In the genomic region with DNA sequence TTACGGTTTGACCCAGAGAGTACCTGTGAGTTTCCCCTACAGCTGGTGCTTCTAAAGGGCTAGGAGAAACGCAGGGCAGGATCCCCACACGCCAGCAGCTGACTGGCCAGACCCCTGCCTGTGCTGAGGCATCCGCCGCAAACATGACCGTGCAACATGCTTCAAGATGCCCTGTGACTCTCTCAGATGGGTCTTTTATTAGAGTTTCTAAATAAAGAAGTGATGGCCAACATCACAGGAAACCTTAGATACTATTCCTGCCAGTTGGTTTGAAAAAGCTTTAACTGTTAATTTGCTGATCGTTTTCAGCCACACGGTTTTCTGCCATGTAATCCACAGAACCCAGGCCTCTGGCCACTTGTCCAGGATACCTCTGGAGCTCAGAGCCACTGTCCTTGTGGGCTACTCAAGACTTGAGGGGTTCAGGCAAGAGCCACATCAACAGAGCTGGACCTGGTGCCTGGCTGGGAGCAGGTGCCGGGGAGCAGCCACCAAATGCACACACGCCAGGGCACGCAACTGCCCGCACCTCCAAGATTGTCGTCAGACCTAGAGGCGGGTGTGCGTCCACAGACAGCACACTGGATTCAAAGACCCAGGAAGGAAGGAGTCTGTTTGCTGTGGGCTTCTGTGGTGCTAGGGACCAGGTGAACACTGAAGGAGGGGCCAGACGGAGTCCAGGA, we compare ENCODE assay signal across 15 cellular contexts.
DNase-seq lines count a peak whose midpoint lies in the region; ATAC-seq, FAIRE-seq and TF ChIP-seq lines count a peak whose summit lies in the region.
"Had no signal": no experiment of that assay in that cellular context is flagged by ENCODE, and none has a peak within 500 bp of the region (broad histone marks: within the 10 kb centered on the region; RNA-seq: fewer than 3 reads in every experiment).

No MANE protein-coding gene starts in this region.

- H2AFZ ChIP-seq in H9 (ENCODE audit: low read length), result no peak overlapping the region

- intact Hi-C loops in right cardiac atrium (cut with DNase I), result loop anchor here in 3 of 4 donors (5.0 to 10.0 kb wide), 2 partner anchors 151 to 159 kb away; partner anchors contain the start of gene ANKRD11 (in 1 of the 3)
- intact Hi-C loops in psoas muscle (cut with DNase I), result loop anchor here in 1 of 2 donors (1.0 kb wide), 1 partner anchor 171 kb away; no protein-coding TSS in a partner anchor
- intact Hi-C loops in activated T-helper 1 cell treated with anti-CD3 and anti-CD28 coated beads, Interleukin-12 subunit alpha, Interleukin-12 subunit beta, Interleukin-2, Interleukin-4 antibody, amounts not matched to agents 30 ng/mL and 10 ng/mL and 1 ng/mL, durations not matched to agents 14 hours and 24 hours and 36 hours (cut with micrococcal nuclease), result no loop called here

- no peak overlapping the region for H2AK5ac ChIP-seq in H9 (ENCODE audit: insufficient read length, low read length)

- H3K14ac ChIP-seq in H9 (ENCODE audit: insufficient read depth, low read length), result no peak overlapping the region

- H3K27me3 ChIP-seq in H9 (ENCODE audit: insufficient read depth, low read length), result no peaks in the 10 kb centered on the region
- no peaks in the 10 kb centered on the region for H3K27me3 ChIP-seq in right cardiac atrium (ENCODE audit: control insufficient read depth, insufficient read depth)
- H3K27me3 ChIP-seq in psoas muscle (ENCODE audit: insufficient read depth in 3 of 3, low read length in 2 of 3), result no peaks in the 10 kb centered on the region

- no peak for ATAC-seq in activated naive CD8-positive, alpha-beta T cell treated with anti-CD3 and anti-CD28 coated beads, Interleukin-2, amount 50 U/mL, for 24 hours
- ATAC-seq in right cardiac atrium (peak; percentile 12 to 14), psoas muscle (peak; percentile 74 to 85 (median 84)), HG02852 (IDR thresholded peaks at IDR 0.05; ENCODE audit: unreplicated experiment) (no peak)
- ATAC-seq: effector memory CD8-positive, alpha-beta T cell; stimulated activated naive CD8-positive, alpha-beta T cell treated with anti-CD3 and anti-CD28 coated beads, Interleukin-15, Interleukin-2, amounts not matched to agents 100 U/mL and 50 U/mL, for 24 hours had no signal

- no CpG with 5 or more reads among the region's 16 CpGs for WGBS in H9 (ENCODE audit: extremely low coverage, insufficient read length, low lambda C conversion rate)
- WGBS in right cardiac atrium, result 61% methylated on average over 16 of the region's 16 CpGs
- WGBS in psoas muscle, 3 donors, result 20 to 42% (median 21%) methylated on average over 16 of the region's 16 CpGs

- no peak for TF ChIP-seq CTCF in H9 (conservative IDR thresholded peaks at IDR 0.05)
- TF ChIP-seq CTCF in psoas muscle (IDR thresholded peaks at IDR 0.05), result no peak

- no peaks in the 10 kb centered on the region; a peak in 2 of 7 replicates for H3K36me3 Mint-ChIP-seq in H9 (ENCODE audit: insufficient read depth in 1 of 3, low read depth in 3 of 3)
- H3K36me3 Mint-ChIP-seq in activated naive CD8-positive, alpha-beta T cell treated with anti-CD3 and anti-CD28 coated beads, Interleukin-2, amount 50 U/mL, for 24 hours (ENCODE audit: low read depth), result peaks cover 4% of the 10 kb centered on the region
- H3K36me3 Mint-ChIP-seq in activated T-helper 1 cell treated with anti-CD3 and anti-CD28 coated beads, Interleukin-12 subunit alpha, Interleukin-12 subunit beta, Interleukin-2, Interleukin-4 antibody, amounts not matched to agents 30 ng/mL and 10 ng/mL and 1 ng/mL, durations not matched to agents 14 hours and 24 hours and 36 hours (ENCODE audit: low read depth), result peaks cover 4% of the 10 kb centered on the region

- no peak overlapping the region for H2BK12ac ChIP-seq in H9 (ENCODE audit: insufficient read length, low read depth, low read length)

- no peak overlapping the region for H2BK5ac ChIP-seq in H9 (ENCODE audit: insufficient read length, low read length)

- TF ChIP-seq POLR2A in GM12891 (IDR thresholded peaks at IDR 0.05; ENCODE audit: low read depth, low read length), result no peak

- no peaks in the 10 kb centered on the region for H3K9me3 ChIP-seq in H9 (ENCODE audit: control insufficient read depth, low read depth, low read length)
- H3K9me3 ChIP-seq in right cardiac atrium (ENCODE audit: control insufficient read depth, low read length), result no peaks in the 10 kb centered on the region
- H3K9me3 ChIP-seq in psoas muscle, result no peaks in the 10 kb centered on the region
- H3K9me3 ChIP-seq: prostate gland had no signal

- H3K4me1 ChIP-seq in H9 (ENCODE audit: insufficient read depth, low read length) (no peaks in the 10 kb centered on the region; the same call in 1 of the 2 replicates), right cardiac atrium (ENCODE audit: control insufficient read depth, insufficient read depth, low read length) (peaks cover 23% of the 10 kb centered on the region), psoas muscle (peaks cover 81% of the 10 kb centered on the region)

- no peaks in the 10 kb centered on the region for H3K23me2 ChIP-seq in H9 (ENCODE audit: insufficient read length, low read depth, low read length, poor library complexity, severe bottlenecking)

- H3K18ac ChIP-seq in H9 (ENCODE audit: insufficient read length, low read depth, low read length), result no peak overlapping the region

- FAIRE-seq in GM12891 (lab: Jason Lieb, UNC), result no peak

- H2BK20ac ChIP-seq in H9 (ENCODE audit: low read depth, low read length, poor library complexity, severe bottlenecking), result no peak overlapping the region

- no peak overlapping the region for H3T11ph ChIP-seq in H9 (ENCODE audit: low read length)

- H3K56ac ChIP-seq in H9 (ENCODE audit: insufficient read length, low read depth, low read length), result no peak overlapping the region

- no peak overlapping the region for H3K23ac ChIP-seq in H9 (ENCODE audit: insufficient read length, low read depth, low read length)

- H2BK120ac ChIP-seq in H9 (ENCODE audit: low read depth, low read length, poor library complexity, severe bottlenecking), result no peak overlapping the region

- H3K4me3 Mint-ChIP-seq in H9, result no peak overlapping the region
- H3K4me3 Mint-ChIP-seq in activated naive CD8-positive, alpha-beta T cell treated with anti-CD3 and anti-CD28 coated beads, Interleukin-2, amount 50 U/mL, for 24 hours, result no peak overlapping the region
- H3K4me3 Mint-ChIP-seq in activated T-helper 1 cell treated with anti-CD3 and anti-CD28 coated beads, Interleukin-12 subunit alpha, Interleukin-12 subunit beta, Interleukin-2, Interleukin-4 antibody, amounts not matched to agents 30 ng/mL and 10 ng/mL and 1 ng/mL, durations not matched to agents 14 hours and 24 hours and 36 hours, result no peak overlapping the region

- H3K27ac Mint-ChIP-seq in H9, result peak overlapping the region in 2 of 3 experiments; percentile 67 to 93; a peak in 4 of 7 replicates
- H3K27ac Mint-ChIP-seq in activated naive CD8-positive, alpha-beta T cell treated with anti-CD3 and anti-CD28 coated beads, Interleukin-2, amount 50 U/mL, for 24 hours, result peak overlapping the region; percentile 42
- no peak overlapping the region for H3K27ac Mint-ChIP-seq in activated T-helper 1 cell treated with anti-CD3 and anti-CD28 coated beads, Interleukin-12 subunit alpha, Interleukin-12 subunit beta, Interleukin-2, Interleukin-4 antibody, amounts not matched to agents 30 ng/mL and 10 ng/mL and 1 ng/mL, durations not matched to agents 14 hours and 24 hours and 36 hours

- no peak overlapping the region for H4K8ac ChIP-seq in H9 (replicated peaks; ENCODE audit: insufficient read length, low read depth, low read length)

- H3K9ac ChIP-seq in H9 (ENCODE audit: extremely low read depth, insufficient read length, low read length), result no peak overlapping the region

- no peak overlapping the region for H4K91ac ChIP-seq in H9 (ENCODE audit: insufficient read length, low read depth, low read length)

- no peak overlapping the region for H2BK15ac ChIP-seq in H9 (ENCODE audit: low read depth, low read length)

- no peaks in the 10 kb centered on the region for H3K79me1 ChIP-seq in H9 (ENCODE audit: insufficient read depth, low read depth, low read length, poor library complexity, severe bottlenecking)

- peaks cover 2% of the 10 kb centered on the region; the same call in 1 of the 2 replicates for H3K27me3 Mint-ChIP-seq in H9 (ENCODE audit: low read depth)
- no peaks in the 10 kb centered on the region for H3K27me3 Mint-ChIP-seq in activated naive CD8-positive, alpha-beta T cell treated with anti-CD3 and anti-CD28 coated beads, Interleukin-2, amount 50 U/mL, for 24 hours
- no peaks in the 10 kb centered on the region for H3K27me3 Mint-ChIP-seq in activated T-helper 1 cell treated with anti-CD3 and anti-CD28 coated beads, Interleukin-12 subunit alpha, Interleukin-12 subunit beta, Interleukin-2, Interleukin-4 antibody, amounts not matched to agents 30 ng/mL and 10 ng/mL and 1 ng/mL, durations not matched to agents 14 hours and 24 hours and 36 hours (ENCODE audit: insufficient read depth)
- H3K27me3 Mint-ChIP-seq: effector memory CD8-positive, alpha-beta T cell had no signal

- no peak overlapping the region for H4K5ac ChIP-seq in H9 (ENCODE audit: insufficient read length, low read depth, low read length)

- H3K27ac ChIP-seq in H9 (ENCODE audit: insufficient read length, low read depth, low read length) (no peak overlapping the region), right cardiac atrium (ENCODE audit: low read length) (peak overlapping the region; percentile 83), psoas muscle (peak overlapping the region; percentile 96)
- H3K27ac ChIP-seq: prostate gland had no signal

- H4K20me1 ChIP-seq in H9 (ENCODE audit: control insufficient read depth, insufficient read depth, insufficient read length), result peaks cover 3% of the 10 kb centered on the region

- H3K36me3 ChIP-seq in psoas muscle (ENCODE audit: insufficient read depth in 1 of 2, low read depth in 1 of 2), result no peaks in the 10 kb centered on the region
- H3K36me3 ChIP-seq: prostate gland had no signal

- peaks cover 45 to 46% of the 10 kb centered on the region in 2 experiments for H3K4me1 Mint-ChIP-seq in H9
- H3K4me1 Mint-ChIP-seq in activated naive CD8-positive, alpha-beta T cell treated with anti-CD3 and anti-CD28 coated beads, Interleukin-2, amount 50 U/mL, for 24 hours, result peaks cover 84% of the 10 kb centered on the region
- H3K4me1 Mint-ChIP-seq in activated T-helper 1 cell treated with anti-CD3 and anti-CD28 coated beads, Interleukin-12 subunit alpha, Interleukin-12 subunit beta, Interleukin-2, Interleukin-4 antibody, amounts not matched to agents 30 ng/mL and 10 ng/mL and 1 ng/mL, durations not matched to agents 14 hours and 24 hours and 36 hours (ENCODE audit: low read depth), result peaks cover 65% of the 10 kb centered on the region

- no peak overlapping the region for H3K4me3 ChIP-seq in right cardiac atrium (ENCODE audit: low read length)
- peak overlapping the region; percentile 33 for H3K4me3 ChIP-seq in psoas muscle
- H3K4me3 ChIP-seq: prostate gland had no signal

- DNase-seq in H9 (no peak), right cardiac atrium (peak in 2 of 3 donors; percentile 51 to 75), psoas muscle (peak in 1 of 2 donors; percentile 84), foreskin melanocyte (no peak), GM12891 (ENCODE audit: insufficient read length, low spot score) (no peak)
- DNase-seq in activated naive CD8-positive, alpha-beta T cell treated with anti-CD3 and anti-CD28 coated beads, Interleukin-2, amount 50 U/mL, for 24 hours, result no peak
- DNase-seq in activated T-helper 1 cell treated with anti-CD3 and anti-CD28 coated beads, Interleukin-12 subunit alpha, Interleukin-12 subunit beta, Interleukin-2, Interleukin-4 antibody, amounts not matched to agents 30 ng/mL and 10 ng/mL and 1 ng/mL, durations not matched to agents 14 hours and 24 hours and 36 hours (ENCODE audit: low spot score), result no peak
- DNase-seq: amniotic stem cell; effector memory CD8-positive, alpha-beta T cell; NCI-H446; stimulated activated CD4-positive, alpha-beta T cell treated with anti-CD3 and anti-CD28 coated beads, Interleukin-4, amount 100 ng/mL, for 24 hours; stimulated activated naive CD8-positive, alpha-beta T cell treated with anti-CD3 and anti-CD28 coated beads, Interleukin-15, Interleukin-2, amounts not matched to agents 100 U/mL and 50 U/mL, for 24 hours; T1000 had no signal

- no peak overlapping the region for H3K4me2 ChIP-seq in H9 (ENCODE audit: insufficient read depth, insufficient read length, low read length)

- no peak overlapping the region for H3K4ac ChIP-seq in H9 (ENCODE audit: low read depth, low read length)

- no peaks in the 10 kb centered on the region for H3K9me3 Mint-ChIP-seq in H9
- H3K9me3 Mint-ChIP-seq in activated naive CD8-positive, alpha-beta T cell treated with anti-CD3 and anti-CD28 coated beads, Interleukin-2, amount 50 U/mL, for 24 hours, result no peaks in the 10 kb centered on the region
- H3K9me3 Mint-ChIP-seq in activated T-helper 1 cell treated with anti-CD3 and anti-CD28 coated beads, Interleukin-12 subunit alpha, Interleukin-12 subunit beta, Interleukin-2, Interleukin-4 antibody, amounts not matched to agents 30 ng/mL and 10 ng/mL and 1 ng/mL, durations not matched to agents 14 hours and 24 hours and 36 hours, result no peaks in the 10 kb centered on the region
- H3K9me3 Mint-ChIP-seq: effector memory CD8-positive, alpha-beta T cell had no signal

- peaks cover 62% of the 10 kb centered on the region for H3K79me2 ChIP-seq in H9 (ENCODE audit: insufficient read depth, low read length)

Comparison
In these comparisons a context has a peak if more than half of its experiments do, and no peak if none do; other contexts are left out.
1. DNase-seq: peak in right cardiac atrium (2 of 3); none in H9 (single experiment), activated naive CD8-positive, alpha-beta T cell treated with anti-CD3 and anti-CD28 coated beads, Interleukin-2, amount 50 U/mL, for 24 hours (single experiment), foreskin melanocyte (single experiment), GM12891 (single experiment) and activated T-helper 1 cell treated with anti-CD3 and anti-CD28 coated beads, Interleukin-12 subunit alpha, Interleukin-12 subunit beta, Interleukin-2, Interleukin-4 antibody, amounts not matched to agents 30 ng/mL and 10 ng/mL and 1 ng/mL, durations not matched to agents 14 hours and 24 hours and 36 hours (single experiment).
2. ATAC-seq: peak in right cardiac atrium (2 of 2) and psoas muscle (4 of 4); none in activated naive CD8-positive, alpha-beta T cell treated with anti-CD3 and anti-CD28 coated beads, Interleukin-2, amount 50 U/mL, for 24 hours (single experiment) and HG02852 (single experiment).